1 cellular context compared by ENCODE assay signal in the genomic region with DNA sequence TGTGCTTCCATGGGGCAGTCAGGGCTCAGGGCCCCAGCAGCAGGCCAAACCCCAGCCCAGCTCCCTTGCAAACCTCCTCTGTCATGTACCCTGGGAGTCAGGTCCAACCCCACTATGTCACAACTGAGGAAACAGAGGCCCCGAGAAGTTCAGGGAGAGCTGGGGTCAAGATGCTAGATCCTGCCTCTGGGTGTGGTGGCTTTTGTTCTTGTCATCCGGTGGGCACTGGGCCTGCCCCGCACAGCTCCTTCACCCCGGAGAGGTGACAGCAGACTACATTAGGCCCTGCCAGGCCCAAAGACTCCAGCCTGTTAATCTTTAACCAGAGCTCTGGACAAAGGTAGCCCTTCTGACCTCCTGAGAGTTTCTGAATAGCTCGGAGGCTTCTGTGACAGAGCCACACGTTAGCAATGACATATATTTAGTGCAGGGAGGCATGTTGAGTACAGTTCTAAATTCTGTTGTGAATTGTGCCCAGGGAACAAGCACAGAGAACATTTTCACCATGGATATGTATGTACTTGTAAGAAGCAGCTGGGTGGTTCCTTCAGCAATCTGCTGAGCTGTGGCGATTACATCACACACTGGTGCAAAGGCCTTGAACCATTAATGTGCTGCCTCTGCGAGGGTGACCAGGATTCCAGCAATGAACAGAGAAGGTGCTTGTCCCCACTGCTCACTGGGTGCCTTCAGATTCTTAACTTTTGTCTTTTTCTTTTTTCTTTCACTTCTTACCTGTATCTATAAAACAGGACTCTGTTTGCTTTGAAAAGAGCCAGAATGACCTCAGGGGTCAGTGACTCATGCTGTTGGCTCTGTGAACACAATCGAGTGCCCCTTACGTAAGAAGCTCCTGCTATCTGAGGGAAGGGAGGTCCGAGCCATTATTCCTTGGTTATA.
TF ChIP-seq lines count a peak whose summit lies in the region.

No MANE protein-coding gene starts in this region.

TF ChIP-seq in IMR-90, 13 proteins besides CTCF, POLR2A, EP300 and RAD21 (continued from another document):
- TF ChIP-seq, protein P1, sequence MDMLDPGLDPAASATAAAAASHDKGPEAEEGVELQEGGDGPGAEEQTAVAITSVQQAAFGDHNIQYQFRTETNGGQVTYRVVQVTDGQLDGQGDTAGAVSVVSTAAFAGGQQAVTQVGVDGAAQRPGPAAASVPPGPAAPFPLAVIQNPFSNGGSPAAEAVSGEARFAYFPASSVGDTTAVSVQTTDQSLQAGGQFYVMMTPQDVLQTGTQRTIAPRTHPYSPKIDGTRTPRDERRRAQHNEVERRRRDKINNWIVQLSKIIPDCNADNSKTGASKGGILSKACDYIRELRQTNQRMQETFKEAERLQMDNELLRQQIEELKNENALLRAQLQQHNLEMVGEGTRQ (IDR thresholded peaks at IDR 0.05; ENCODE audit: low read depth, low read length), result no peak
